In genomic region chr1:164914208-164914607, GRCh38 we compare ENCODE assay signal across 10 cellular contexts.
A peak's percentile ranks its signal among the peaks of the same experiment; 100 is the strongest.
DNase-seq lines count a peak whose midpoint lies in the region; ATAC-seq and TF ChIP-seq lines count a peak whose summit lies in the region.
"Had no signal": no experiment of that assay in that cellular context is flagged by ENCODE, and none has a peak within 500 bp of the region (broad histone marks: within the 10 kb centered on the region; RNA-seq: fewer than 3 reads in every experiment).

No MANE protein-coding gene starts in this region.

- H3K4me3 ChIP-seq in NB4 (ENCODE audit: low read depth, low read length), result no peak overlapping the region
- no peak overlapping the region for H3K4me3 ChIP-seq in thyroid gland (replicated peaks in 1 of 3)
- H3K4me3 ChIP-seq in CD4-positive, alpha-beta memory T cell (ENCODE audit: low read length in 2 of 2), result no peak overlapping the region

- H3K4me1 ChIP-seq in thyroid gland, result no peaks in the 10 kb centered on the region
- no peaks in the 10 kb centered on the region for H3K4me1 ChIP-seq in CD4-positive, alpha-beta memory T cell (ENCODE audit: insufficient read depth, low read length)

- H3K4me3 Mint-ChIP-seq in CD4-positive, alpha-beta memory T cell, result no peak overlapping the region
- H3K4me3 Mint-ChIP-seq: dendritic cell treated with granulocyte-macrophage colony-stimulating factor and Interleukin-4, amounts not matched to agents 40 ng/mL and 50 ng/mL, for 4 days; memory B cell had no signal

- no peaks in the 10 kb centered on the region for H3K9me3 ChIP-seq in thyroid gland
- no peaks in the 10 kb centered on the region for H3K9me3 ChIP-seq in CD4-positive, alpha-beta memory T cell (ENCODE audit: control insufficient read depth in 1 of 2, low read length in 2 of 2)

- in situ Hi-C loops in Caki2 (cut with HindIII; ENCODE audit: low pct_unique_long_range_greater_than_20kb, low sequenced_read_pairs), result no loop called here

- H3K9me3 Mint-ChIP-seq in CD4-positive, alpha-beta memory T cell, result peaks cover 0 to 5% (median 0%) of the 10 kb centered on the region in 8 donors
- H3K9me3 Mint-ChIP-seq: dendritic cell treated with granulocyte-macrophage colony-stimulating factor and Interleukin-4, amounts not matched to agents 40 ng/mL and 50 ng/mL, for 4 days; memory B cell had no signal

- CTCF ChIA-PET in CD4-positive, alpha-beta memory T cell (lab: Charles Lee; ENCODE audit: partially characterized antibody), result no interaction called here

- WGBS in thyroid gland, 2 donors, result 10 to 21% methylated on average over 1 of the region's 1 CpG

- no peaks in the 10 kb centered on the region for H3K36me3 Mint-ChIP-seq in CD4-positive, alpha-beta memory T cell
- H3K36me3 Mint-ChIP-seq: memory B cell had no signal

- no peak overlapping the region for H3K27ac ChIP-seq in thyroid gland
- no peak overlapping the region for H3K27ac ChIP-seq in CD4-positive, alpha-beta memory T cell (ENCODE audit: low read depth, low read length)

- POLR2A ChIA-PET in CD4-positive, alpha-beta memory T cell (lab: Charles Lee; ENCODE audit: partially characterized antibody), result no interaction called here

- DNase-seq in Caki2 (ENCODE audit: low read depth), result peak; percentile 8
- DNase-seq in NB4 (ENCODE audit: low read depth), result peak; percentile 20
- peak; percentile 6 to 31 for DNase-seq in erythroblast (lab: John Stamatoyannopoulos, UW)
- DNase-seq in omental fat pad (ENCODE audit: low spot score), result no peak
- no peak for DNase-seq in amniotic stem cell (lab: John Stamatoyannopoulos, UW)
- no peak for DNase-seq in thyroid gland
- no peak for DNase-seq in CD4-positive, alpha-beta memory T cell
- DNase-seq in NCI-H1694 treated with DMSO at 0.1 percent for 48 hours (lab: John Stamatoyannopoulos, UW), result no peak

- intact Hi-C loops in thyroid gland (cut with DNase I), result no loop called here
- intact Hi-C loops in CD4-positive, alpha-beta memory T cell (cut with micrococcal nuclease), result no loop called here

- TF ChIP-seq CTCF in NB4 (IDR thresholded peaks at IDR 0.05; ENCODE audit: low read depth, low read length), result no peak
- TF ChIP-seq CTCF in omental fat pad (IDR thresholded peaks at IDR 0.05), result no peak
- peak in 2 of 6 experiments; percentile 15 to 24 for TF ChIP-seq CTCF in thyroid gland (IDR thresholded peaks at IDR 0.05)

- H3K27me3 ChIP-seq in thyroid gland, result no peaks in the 10 kb centered on the region
- no peaks in the 10 kb centered on the region for H3K27me3 ChIP-seq in CD4-positive, alpha-beta memory T cell (ENCODE audit: insufficient read depth, low read length)

- H3K36me3 ChIP-seq in thyroid gland, result no peaks in the 10 kb centered on the region
- H3K36me3 ChIP-seq in CD4-positive, alpha-beta memory T cell (ENCODE audit: insufficient read depth, low read length), result no peaks in the 10 kb centered on the region

- H3K4me1 Mint-ChIP-seq in CD4-positive, alpha-beta memory T cell, result no peaks in the 10 kb centered on the region
- H3K4me1 Mint-ChIP-seq: memory B cell had no signal

- peaks cover 0 to 2% of the 10 kb centered on the region in 2 donors for H3K27me3 Mint-ChIP-seq in CD4-positive, alpha-beta memory T cell
- H3K27me3 Mint-ChIP-seq: dendritic cell treated with granulocyte-macrophage colony-stimulating factor and Interleukin-4, amounts not matched to agents 40 ng/mL and 50 ng/mL, for 4 days; memory B cell had no signal

- peak; percentile 45 for ATAC-seq in omental fat pad (ENCODE audit: low FRiP score)

- TF ChIP-seq POLR2A in NB4 (IDR thresholded peaks at IDR 0.05; ENCODE audit: extremely low read depth, insufficient read length) (no peak), erythroblast (IDR thresholded peaks at IDR 0.05; ENCODE audit: low read length) (no peak), thyroid gland (IDR thresholded peaks at IDR 0.05) (no peak)

- no peak overlapping the region for H3K27ac Mint-ChIP-seq in CD4-positive, alpha-beta memory T cell
- H3K27ac Mint-ChIP-seq: dendritic cell treated with granulocyte-macrophage colony-stimulating factor and Interleukin-4, amounts not matched to agents 40 ng/mL and 50 ng/mL, for 4 days; memory B cell had no signal

Comparison
In these comparisons a context has a peak if more than half of its experiments do, and no peak if none do; other contexts are left out.
1. DNase-seq: peak in Caki2 (single experiment), NB4 (single experiment) and erythroblast (2 of 2); none in omental fat pad (single experiment), amniotic stem cell (single experiment), thyroid gland (0 of 2), CD4-positive, alpha-beta memory T cell (0 of 5) and NCI-H1694 treated with DMSO at 0.1 percent for 48 hours (single experiment).